Comparison of ENCODE assay signal across 31 cellular contexts in genomic region chr4:43113196-43113595, GRCh38.
"Had no signal": no experiment of that assay in that cellular context is flagged by ENCODE, and none has a peak within 500 bp of the region (broad histone marks: within the 10 kb centered on the region; RNA-seq: fewer than 3 reads in every experiment).

No MANE protein-coding gene starts in this region.

- H3K27ac Mint-ChIP-seq: activated CD4-positive, alpha-beta T cell treated with anti-CD3 and anti-CD28 coated beads for 36 hours; activated CD8-positive, alpha-beta memory T cell treated with anti-CD3 and anti-CD28 coated beads, Interleukin-2, amount 10 ng/mL, durations not matched to agents 7 days and 5 days; activated CD8-positive, alpha-beta T cell treated with anti-CD3 and anti-CD28 coated beads, Interleukin-2, amount 10 ng/mL, durations not matched to agents 7 days and 5 days; activated naive CD4-positive, alpha-beta T cell treated with anti-CD3 and anti-CD28 coated beads, Interleukin-2, amount 50 U/mL, for 24 hours; activated naive CD8-positive, alpha-beta T cell treated with anti-CD3 and anti-CD28 coated beads, Interleukin-2, amount 50 U/mL, for 24 hours; activated T-helper 2 cell treated with anti-CD3 and anti-CD28 coated beads, Interferon-gamma antibody, Interleukin-2, Interleukin-4, amounts not matched to agents 10 μg/mL and 5 μg/mL and 100 μg/mL, durations not matched to agents 14 hours and 24 hours and 36 hours; effector memory CD8-positive, alpha-beta T cell; stimulated activated naive B cell treated with anti-CD40 and anti-IgM and Interleukin-4, amounts not matched to agents 10 μg/mL and 1 μg/mL and 100 μg/mL, for 72 hours; T-cell had no signal

- H3K27ac ChIP-seq: breast epithelium, coronary artery, left lung, pancreas, psoas muscle, sigmoid colon, stomach, suprapubic skin, tibial artery, upper lobe of right lung had no signal

- DNase-seq: activated CD4-positive, alpha-beta T cell treated with anti-CD3 and anti-CD28 coated beads for 36 hours; activated CD4-positive, CD25-positive, alpha-beta regulatory T cell; activated CD8-positive, alpha-beta memory T cell treated with anti-CD3 and anti-CD28 coated beads, Interleukin-2, amount 10 ng/mL, durations not matched to agents 7 days and 5 days; activated CD8-positive, alpha-beta T cell treated with anti-CD3 and anti-CD28 coated beads, Interleukin-2, amount 10 ng/mL, durations not matched to agents 7 days and 5 days; activated naive CD8-positive, alpha-beta T cell treated with anti-CD3 and anti-CD28 coated beads, Interleukin-2, amount 50 U/mL, for 24 hours; activated T-cell treated with anti-CD3 and anti-CD28 coated beads, Interleukin-2, amount 50 U/mL, for 48 hours; amygdala; effector memory CD8-positive, alpha-beta T cell; foreskin fibroblast; head of caudate nucleus; hypothalamus; kidney glomerular epithelial cell; left lung; pancreas; psoas muscle; sigmoid colon; small intestine; stimulated activated CD4-positive, alpha-beta T cell treated with anti-CD3 and anti-CD28 coated beads, Interleukin-1b, Interleukin-23, amount 100 ng/mL, for 48 hours; stimulated activated CD4-positive, alpha-beta T cell treated with anti-CD3 and anti-CD28 coated beads, Interleukin-4, amount 100 ng/mL, for 4 hours; stimulated activated CD8-positive, alpha-beta memory T cell treated with anti-CD3 and anti-CD28 coated beads, Interleukin-4, amount 100 ng/mL, for 48 hours; stimulated activated naive B cell treated with anti-CD40 and anti-IgM and Interleukin-4, amounts not matched to agents 10 μg/mL and 1 μg/mL and 100 μg/mL, for 72 hours; stomach; T-cell; tibial artery; upper lobe of right lung had no signal

- H3K27me3 Mint-ChIP-seq: activated CD4-positive, alpha-beta T cell treated with anti-CD3 and anti-CD28 coated beads for 36 hours; activated CD8-positive, alpha-beta memory T cell treated with anti-CD3 and anti-CD28 coated beads, Interleukin-2, amount 10 ng/mL, durations not matched to agents 7 days and 5 days; activated naive CD8-positive, alpha-beta T cell treated with anti-CD3 and anti-CD28 coated beads, Interleukin-2, amount 50 U/mL, for 24 hours; effector memory CD8-positive, alpha-beta T cell; T-cell had no signal

- H3K27me3 ChIP-seq: breast epithelium, left lung, pancreas, sigmoid colon, stomach, suprapubic skin, tibial artery, upper lobe of right lung had no signal

- H3K36me3 Mint-ChIP-seq: activated CD8-positive, alpha-beta memory T cell treated with anti-CD3 and anti-CD28 coated beads, Interleukin-2, amount 10 ng/mL, durations not matched to agents 7 days and 5 days; activated naive CD4-positive, alpha-beta T cell treated with anti-CD3 and anti-CD28 coated beads, Interleukin-2, amount 50 U/mL, for 24 hours; stimulated activated naive B cell treated with anti-CD40 and anti-IgM and Interleukin-4, amounts not matched to agents 10 μg/mL and 1 μg/mL and 100 μg/mL, for 72 hours; T-cell had no signal

- H3K4me3 ChIP-seq: breast epithelium, coronary artery, left lung, pancreas, psoas muscle, sigmoid colon, stomach, suprapubic skin, tibial artery, upper lobe of right lung had no signal

- H3K4me1 ChIP-seq: breast epithelium, left lung, pancreas, psoas muscle, sigmoid colon, stomach, suprapubic skin, tibial artery, upper lobe of right lung had no signal

- H3K36me3 ChIP-seq: breast epithelium, left lung, pancreas, sigmoid colon, stomach, suprapubic skin, tibial artery, upper lobe of right lung had no signal

- H3K9me3 ChIP-seq: breast epithelium, left lung, pancreas, psoas muscle, sigmoid colon, stomach, suprapubic skin, tibial artery, upper lobe of right lung had no signal

- H3K4me3 Mint-ChIP-seq: activated CD4-positive, alpha-beta T cell treated with anti-CD3 and anti-CD28 coated beads for 36 hours; activated CD8-positive, alpha-beta memory T cell treated with anti-CD3 and anti-CD28 coated beads, Interleukin-2, amount 10 ng/mL, durations not matched to agents 7 days and 5 days; activated CD8-positive, alpha-beta T cell treated with anti-CD3 and anti-CD28 coated beads, Interleukin-2, amount 10 ng/mL, durations not matched to agents 7 days and 5 days; activated naive CD4-positive, alpha-beta T cell treated with anti-CD3 and anti-CD28 coated beads, Interleukin-2, amount 50 U/mL, for 24 hours; activated naive CD8-positive, alpha-beta T cell treated with anti-CD3 and anti-CD28 coated beads, Interleukin-2, amount 50 U/mL, for 24 hours; effector memory CD8-positive, alpha-beta T cell; nephron; stimulated activated naive B cell treated with anti-CD40 and anti-IgM and Interleukin-4, amounts not matched to agents 10 μg/mL and 1 μg/mL and 100 μg/mL, for 72 hours; T-cell had no signal

- H3K9me3 Mint-ChIP-seq: activated T-helper 2 cell treated with anti-CD3 and anti-CD28 coated beads, Interferon-gamma antibody, Interleukin-2, Interleukin-4, amounts not matched to agents 10 μg/mL and 5 μg/mL and 100 μg/mL, durations not matched to agents 14 hours and 24 hours and 36 hours; nephron had no signal

- H3K4me1 Mint-ChIP-seq: activated CD4-positive, alpha-beta T cell treated with anti-CD3 and anti-CD28 coated beads for 36 hours; activated CD8-positive, alpha-beta memory T cell treated with anti-CD3 and anti-CD28 coated beads, Interleukin-2, amount 10 ng/mL, durations not matched to agents 7 days and 5 days; activated naive CD4-positive, alpha-beta T cell treated with anti-CD3 and anti-CD28 coated beads, Interleukin-2, amount 50 U/mL, for 24 hours; activated naive CD8-positive, alpha-beta T cell treated with anti-CD3 and anti-CD28 coated beads, Interleukin-2, amount 50 U/mL, for 24 hours; nephron; stimulated activated naive B cell treated with anti-CD40 and anti-IgM and Interleukin-4, amounts not matched to agents 10 μg/mL and 1 μg/mL and 100 μg/mL, for 72 hours; T-cell had no signal
